ENCODE assay signal across 8 cellular contexts in the genomic region with DNA sequence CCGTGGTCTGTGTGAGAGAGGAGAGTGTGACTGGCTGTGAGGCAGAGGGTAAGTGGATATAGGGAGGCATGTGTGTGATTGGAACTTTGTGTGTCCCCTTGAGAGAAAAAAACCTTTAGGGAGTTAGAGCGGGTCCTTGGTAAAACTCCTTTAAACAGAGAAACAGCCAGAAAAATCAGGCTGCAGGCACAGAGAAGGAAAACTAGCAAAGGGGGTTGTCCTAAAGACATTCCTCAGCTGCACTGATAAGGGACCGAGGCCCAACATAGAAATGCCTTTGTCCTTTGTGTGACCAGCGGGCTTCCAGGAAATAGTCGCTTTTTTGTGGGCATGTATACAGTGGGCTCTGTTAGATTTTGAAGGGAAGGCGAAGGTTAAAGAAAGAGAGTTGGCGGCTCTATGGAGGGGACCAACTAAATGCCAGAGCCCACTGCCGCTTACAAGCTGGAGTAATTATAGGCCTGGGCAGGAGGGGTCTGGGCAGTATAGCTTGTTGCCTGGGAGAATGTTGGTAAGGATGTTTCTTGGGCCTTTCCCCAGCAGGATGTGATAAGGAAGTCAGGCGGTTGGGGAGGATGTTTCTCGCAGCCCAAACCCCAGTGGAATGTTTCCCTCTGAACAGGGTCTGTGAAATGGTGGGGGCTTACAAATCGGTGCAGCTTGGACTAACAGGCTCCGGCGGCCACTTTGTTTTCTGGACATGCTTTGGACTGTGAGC.
DNase-seq lines count a peak whose midpoint lies in the region; ATAC-seq and TF ChIP-seq lines count a peak whose summit lies in the region.
"Not testable (repeated sequence)": the region's sequence is repeated elsewhere in the genome, so short reads cannot be mapped to it uniquely, and the experiment has no call there.

No MANE protein-coding gene starts in this region.

- peak overlapping the region; percentile 80 to 90 (median 83) for H3K4me3 Mint-ChIP-seq in T-cell
- H3K4me3 Mint-ChIP-seq in endothelial cell (ENCODE audit: unreplicated experiment): peak overlapping the region; percentile 100
- H3K4me3 Mint-ChIP-seq in neural progenitor cell: peak overlapping the region; percentile 98

- DNase-seq in HL-60 (ENCODE audit: low read depth in 1 of 2, low spot score in 1 of 2); T-cell: not testable (repeated sequence)
- DNase-seq in amniotic epithelial cell (ENCODE audit: low read depth): peak; percentile 34
- peak; percentile 23 for DNase-seq in endothelial cell (ENCODE audit: low spot score)
- DNase-seq in kidney tubule cell (ENCODE audit: low spot score): peak; percentile 20
- peak; percentile 37 for DNase-seq in neural progenitor cell (ENCODE audit: low spot score)
- DNase-seq in stromal cell of bone marrow (ENCODE audit: low read depth): peak; percentile 0

- not testable (repeated sequence) for H4K20me1 ChIP-seq in BLaER1; neural progenitor cell (ENCODE audit: low read depth)

- not testable (repeated sequence) for TF ChIP-seq CTCF in HL-60 (IDR thresholded peaks at IDR 0.05; ENCODE audit: insufficient read depth, low read length); endothelial cell (IDR thresholded peaks at IDR 0.05; ENCODE audit: unreplicated experiment); neural progenitor cell (IDR thresholded peaks at IDR 0.05)

- H3K4me1 Mint-ChIP-seq in T-cell: peaks cover 5 to 12% (median 11%) of the 10 kb centered on the region in 3 donors
- not testable (repeated sequence) for H3K4me1 Mint-ChIP-seq in endothelial cell (ENCODE audit: unreplicated experiment); neural progenitor cell

- ATAC-seq in T-cell (replicated peaks in 1 of 4): not testable (repeated sequence)

- H3K27ac ChIP-seq in BLaER1 (peak overlapping the region; percentile 74), HL-60 (replicated peaks) (peak overlapping the region; percentile 57), neural progenitor cell (peak overlapping the region; percentile 97)

- H3K27me3 Mint-ChIP-seq in T-cell; endothelial cell (ENCODE audit: unreplicated experiment); neural progenitor cell (ENCODE audit: insufficient read depth, low read depth): not testable (repeated sequence)

- peaks cover 16% of the 10 kb centered on the region for H3K79me2 ChIP-seq in neural progenitor cell (ENCODE audit: low read depth)

- H3K9ac ChIP-seq in BLaER1: peak overlapping the region; percentile 76
- H3K9ac ChIP-seq in neural progenitor cell: peak overlapping the region; percentile 97

- H3K4me1 ChIP-seq in BLaER1, neural progenitor cell: not testable (repeated sequence)

- not testable (repeated sequence) for H3K27me3 ChIP-seq in BLaER1; HL-60 (ENCODE audit: insufficient read depth, poor library complexity, severe bottlenecking); neural progenitor cell

- H2AFZ ChIP-seq in neural progenitor cell (replicated peaks): peak overlapping the region; percentile 99

- peak overlapping the region; percentile 71 for H3K4me2 ChIP-seq in BLaER1
- H3K4me2 ChIP-seq in neural progenitor cell: peak overlapping the region; percentile 96

- not testable (repeated sequence) for H3K9me3 Mint-ChIP-seq in T-cell; endothelial cell (ENCODE audit: unreplicated experiment); neural progenitor cell

- POLR2A ChIA-PET in T-cell (lab: Charles Lee): not testable (repeated sequence)

- CTCF ChIA-PET in T-cell (lab: Charles Lee): not testable (repeated sequence)

- not testable (repeated sequence) for H3K9me3 ChIP-seq in BLaER1; neural progenitor cell (ENCODE audit: low read depth)

- not testable (repeated sequence) for H3F3A ChIP-seq in neural progenitor cell (ENCODE audit: low read depth)

- H3K36me3 ChIP-seq in BLaER1, neural progenitor cell: not testable (repeated sequence)

- H3K36me3 Mint-ChIP-seq in T-cell; endothelial cell (ENCODE audit: low read depth, unreplicated experiment); neural progenitor cell: not testable (repeated sequence)

- H3K27ac Mint-ChIP-seq in T-cell (peak overlapping the region; percentile 65 to 77), endothelial cell (ENCODE audit: unreplicated experiment) (peak overlapping the region; percentile 100), neural progenitor cell (peak overlapping the region; percentile 100)

- H3K4me3 ChIP-seq in BLaER1: peak overlapping the region; percentile 68
- H3K4me3 ChIP-seq in HL-60 (replicated peaks; ENCODE audit: insufficient read depth, low read length): peak overlapping the region; percentile 42
- H3K4me3 ChIP-seq in neural progenitor cell: peak overlapping the region; percentile 90
